In genomic region chr4:130361616-130362015, GRCh38 we compare ENCODE assay signal across 20 cellular contexts.
"Had no signal": no experiment of that assay in that cellular context is flagged by ENCODE, and none has a peak within 500 bp of the region (broad histone marks: within the 10 kb centered on the region; RNA-seq: fewer than 3 reads in every experiment).

No MANE protein-coding gene starts in this region.

- DNase-seq: islet precursor cell; left ventricle myocardium inferior; mesendoderm; naive B cell; natural killer cell; nephron progenitor cell; ovary; right lobe of liver; stimulated activated CD4-positive, alpha-beta T cell treated with anti-CD3 and anti-CD28 coated beads, Interleukin-1b, Interleukin-23, amount 100 ng/mL, for 48 hours; stimulated activated CD4-positive, alpha-beta T cell treated with anti-CD3 and anti-CD28 coated beads, Interleukin-2, amount 100 ng/mL, for 48 hours; stimulated activated CD4-positive, alpha-beta T cell treated with anti-CD3 and anti-CD28 coated beads, Interleukin-4, amount 100 ng/mL, for 4 hours; stimulated activated CD8-positive, alpha-beta memory T cell treated with anti-CD3 and anti-CD28 coated beads, Interleukin-4, amount 100 ng/mL, for 48 hours; stimulated activated naive CD4-positive, alpha-beta T cell treated with Interleukin-2 at 50 U/mL for 16 hours; stimulated activated naive CD8-positive, alpha-beta T cell treated with anti-CD3 and anti-CD28 coated beads, Interleukin-15, amount 100 ng/mL, for 72 hours; substantia nigra; uterus had no signal

- H3K36me3 ChIP-seq: left ventricle myocardium inferior, ovary, right atrium auricular region, right lobe of liver, tibial nerve, uterus had no signal

- H3K4me1 ChIP-seq: left ventricle myocardium inferior, right atrium auricular region, right lobe of liver, tibial nerve, uterus had no signal

- H3K4me3 ChIP-seq: left ventricle myocardium inferior, lung, ovary, right atrium auricular region, right lobe of liver, smooth muscle cell, tibial nerve, uterus had no signal

- H3K27ac ChIP-seq: left ventricle myocardium inferior, ovary, right atrium auricular region, right lobe of liver, tibial nerve, uterus had no signal

- H3K27me3 ChIP-seq: ovary, right atrium auricular region, right lobe of liver, tibial nerve, uterus had no signal

- H3K4me2 ChIP-seq: smooth muscle cell had no signal

- H3K9me3 ChIP-seq: left ventricle myocardium inferior, ovary, right atrium auricular region, right lobe of liver, tibial nerve, uterus had no signal
